Comparison of ENCODE assay signal across 35 cellular contexts in genomic region chr12:92381856-92382255, GRCh38.
"Had no signal": no experiment of that assay in that cellular context is flagged by ENCODE, and none has a peak within 500 bp of the region (broad histone marks: within the 10 kb centered on the region; RNA-seq: fewer than 3 reads in every experiment).

No MANE protein-coding gene starts in this region.

- H3K27me3 ChIP-seq: MG63 had no signal

- H3K27ac ChIP-seq: KMS-11 had no signal

- H3K4me3 ChIP-seq: MG63 had no signal

- H3K9me3 ChIP-seq: MG63 had no signal

- H3K9ac ChIP-seq: KMS-11 had no signal

- DNase-seq: Karpas-422, Kasumi-1, MG63, MM.1S, MV-4-11, NCI-H1048, NCI-H1092, NCI-H1092 treated with DMSO at 0.1 percent for 48 hours, NCI-H1105, NCI-H1105 treated with DMSO at 0.1 percent for 48 hours, NCI-H1417, NCI-H1417 treated with DMSO at 0.1 percent for 48 hours, NCI-H1436, NCI-H1436 treated with DMSO at 0.1 percent for 48 hours, NCI-H146, NCI-H1694, NCI-H1694 treated with DMSO at 0.1 percent for 48 hours, NCI-H187, NCI-H187 treated with DMSO at 0.1 percent for 48 hours, NCI-H1930, NCI-H2029, NCI-H2029 treated with DMSO at 0.1 percent for 48 hours, NCI-H2081, NCI-H2081 treated with DMSO at 0.1 percent for 48 hours, NCI-H2107, NCI-H2171, NCI-H2171 treated with DMSO at 0.1 percent for 48 hours, NCI-H2227 treated with DMSO at 0.1 percent for 48 hours, NCI-H226, NCI-H345, NCI-H446, NCI-H446 treated with DMSO at 0.1 percent for 48 hours, NCI-H510A, NCI-H510A treated with DMSO at 0.1 percent for 48 hours had no signal

- H3K4me2 ChIP-seq: KMS-11 had no signal

- H3K36me3 ChIP-seq: MG63 had no signal
